Comparison of ENCODE assay signal across 8 cellular contexts in the genomic region with DNA sequence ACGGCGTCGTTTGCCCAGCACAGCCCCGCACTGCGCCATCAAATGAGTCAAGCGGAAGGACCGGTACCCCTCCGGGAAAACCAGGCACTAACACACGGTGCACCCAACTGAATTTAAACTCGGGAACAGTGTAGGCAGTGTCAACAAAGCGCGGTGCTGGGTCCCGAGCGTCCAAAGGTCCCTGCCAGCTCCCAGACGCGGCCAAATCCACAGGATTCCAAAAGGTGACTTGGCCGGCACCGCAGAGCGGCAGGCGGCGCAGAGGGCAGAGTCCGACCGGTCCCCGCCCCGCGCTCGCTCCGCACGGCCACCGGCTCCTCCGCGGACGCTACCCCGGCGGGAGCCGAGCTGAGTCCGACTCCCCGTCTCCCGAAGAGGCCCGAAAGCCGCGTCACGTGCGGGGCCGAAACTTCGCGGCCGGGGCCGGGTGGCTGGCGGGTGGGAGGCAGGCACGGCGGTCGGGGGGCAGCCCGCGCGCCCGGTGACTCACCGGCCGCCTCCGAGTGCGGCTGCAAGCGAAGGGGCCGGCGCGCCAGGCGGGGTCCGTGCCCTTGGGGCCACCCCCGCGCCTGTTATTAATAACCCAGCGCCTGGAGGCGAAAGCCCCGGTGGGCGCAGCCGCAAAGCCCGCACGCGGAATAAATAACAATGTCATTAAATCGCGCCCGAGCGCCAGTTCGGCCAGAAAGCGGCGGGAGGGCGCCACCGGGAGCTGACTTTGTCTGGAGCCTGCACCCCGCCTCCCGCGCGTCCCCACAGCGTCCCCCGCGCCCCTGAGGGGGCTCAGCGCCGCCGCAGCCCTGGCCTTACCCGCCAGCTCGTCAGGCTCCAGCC. TPM values are rescaled to one million over a fixed set of nuclear protein-coding genes. Genes with fewer than 3 reads are reported as not detected.
A peak's percentile ranks its signal among the peaks of the same experiment; 100 is the strongest.
DNase-seq lines count a peak whose midpoint lies in the region; ATAC-seq and TF ChIP-seq lines count a peak whose summit lies in the region.

No MANE protein-coding gene starts in this region.

- H3K9me2 ChIP-seq in SK-N-SH, result no peaks in the 10 kb centered on the region

- WGBS in SK-N-SH (ENCODE audit: low lambda C conversion rate), result under 1% methylated on average over 29 of the region's 98 CpGs

- H3K79me2 ChIP-seq in SK-N-SH (ENCODE audit: insufficient read depth), result peaks cover 54% of the 10 kb centered on the region

- H4K20me1 ChIP-seq in SK-N-SH (ENCODE audit: insufficient read depth), result no peaks in the 10 kb centered on the region

- H3K9me3 ChIP-seq in SK-N-SH, result no peaks in the 10 kb centered on the region

- H3K36me3 ChIP-seq in SK-N-SH (replicated peaks in 1 of 2; ENCODE audit: control insufficient read depth in 1 of 2, insufficient read depth in 2 of 2, low read length in 1 of 2), result no peaks in the 10 kb centered on the region

- peaks cover 5 to 14% of the 10 kb centered on the region in 2 experiments; a peak in 3 of 4 replicates for H3K4me1 ChIP-seq in SK-N-SH (ENCODE audit: control insufficient read depth in 1 of 2, insufficient read depth in 2 of 2, low read depth in 1 of 2, low read length in 1 of 2)

- ATAC-seq in GM21723 (IDR thresholded peaks at IDR 0.05; ENCODE audit: unreplicated experiment), result peak; percentile 41

- TF ChIP-seq CTCF in SK-N-SH (IDR thresholded peaks at IDR 0.05) (peak; percentile 20; the same call in 1 of the 2 replicates), choroid plexus epithelial cell (conservative IDR thresholded peaks at IDR 0.05; ENCODE audit: low read depth, low read length) (no peak)

- H2AFZ ChIP-seq in SK-N-SH (ENCODE audit: low read depth), result peak overlapping the region; percentile 61

- CTCF ChIA-PET in SK-N-SH (lab: Yijun Ruan, JAX), result interaction anchor here (0.8 to 2.2 kb wide), 8 partner anchors 10 to 187 kb away, joined by 3 to 9 read pairs (median 4); no protein-coding TSS in a partner anchor

- TF ChIP-seq EP300 in SK-N-SH (IDR thresholded peaks at IDR 0.05; ENCODE audit: borderline replicate concordance in 1 of 2, low read depth in 1 of 2, low read length in 1 of 2), result no peak

- H3K27me3 Mint-ChIP-seq in IgD-negative memory B cell, result no peaks in the 10 kb centered on the region

- peak overlapping the region; percentile 96 to 97 (median 97) for H3K27ac Mint-ChIP-seq in IgD-negative memory B cell

- peak; percentile 76 for DNase-seq in NCI-H146 (lab: John Stamatoyannopoulos, UW)
- DNase-seq in NCI-H146 treated with DMSO at 0.1 percent for 48 hours (lab: John Stamatoyannopoulos, UW; ENCODE audit: unreplicated experiment), result no peak
- DNase-seq in SK-N-SH, result peak; percentile 83
- DNase-seq in choroid plexus epithelial cell (ENCODE audit: low read depth), result peak; percentile 68
- peak; percentile 70 for DNase-seq in kidney tubule cell (ENCODE audit: low spot score)
- DNase-seq in stimulated activated CD4-positive, alpha-beta T cell treated with anti-CD3 and anti-CD28 coated beads, Interleukin-12 subunit alpha, Interleukin-12 subunit beta, amount 100 ng/mL, for 48 hours (ENCODE audit: low read depth in 2 of 3, low spot score in 1 of 3), result peak in 2 of 3 donors; percentile 0 to 13

- peak overlapping the region; percentile 83 to 88 for H3K4me3 ChIP-seq in SK-N-SH (ENCODE audit: low read depth in 2 of 2, low read length in 1 of 2)
- peak overlapping the region; percentile 88 for H3K4me3 ChIP-seq in choroid plexus epithelial cell (ENCODE audit: low read depth, low read length)

- H3K4me3 Mint-ChIP-seq in IgD-negative memory B cell, result peak overlapping the region; percentile 97 to 100 (median 98)

- H3F3A ChIP-seq in SK-N-SH (replicated peaks; ENCODE audit: insufficient read depth), result peaks cover 3% of the 10 kb centered on the region

- H3K9me3 Mint-ChIP-seq in IgD-negative memory B cell, result peaks cover 0 to 8% (median 0%) of the 10 kb centered on the region in 3 donors

- no peaks in the 10 kb centered on the region for H3K27me3 ChIP-seq in SK-N-SH (ENCODE audit: insufficient read depth)

- peaks cover 10% of the 10 kb centered on the region for H3K36me3 Mint-ChIP-seq in IgD-negative memory B cell

- H3K4me1 Mint-ChIP-seq in IgD-negative memory B cell, result peaks cover 43 to 53% (median 49%) of the 10 kb centered on the region in 3 donors

- POLR2A ChIA-PET in SK-N-SH (lab: Yijun Ruan, JAX), result interaction anchor here (0.6 to 1.5 kb wide), 4 partner anchors 10 to 598 kb away, joined by 3 to 4 read pairs (median 3); no protein-coding TSS in a partner anchor

- H3K27ac ChIP-seq in SK-N-SH (ENCODE audit: low read depth in 2 of 2, low read length in 1 of 2), result peak overlapping the region; percentile 89 to 93

- H3K4me2 ChIP-seq in SK-N-SH, result peak overlapping the region; percentile 89

- peak overlapping the region; percentile 89 for H3K9ac ChIP-seq in SK-N-SH

- no peak for TF ChIP-seq RAD21 in SK-N-SH (IDR thresholded peaks at IDR 0.05; ENCODE audit: low read length)

TF ChIP-seq in SK-N-SH, 30 proteins besides CTCF, POLR2A, EP300 and RAD21 (continues in another document):
- no peak for TF ChIP-seq EZH2phosphoT487 (IDR thresholded peaks at IDR 0.05; ENCODE audit: borderline replicate concordance, low read depth)
- TF ChIP-seq, protein P1, sequence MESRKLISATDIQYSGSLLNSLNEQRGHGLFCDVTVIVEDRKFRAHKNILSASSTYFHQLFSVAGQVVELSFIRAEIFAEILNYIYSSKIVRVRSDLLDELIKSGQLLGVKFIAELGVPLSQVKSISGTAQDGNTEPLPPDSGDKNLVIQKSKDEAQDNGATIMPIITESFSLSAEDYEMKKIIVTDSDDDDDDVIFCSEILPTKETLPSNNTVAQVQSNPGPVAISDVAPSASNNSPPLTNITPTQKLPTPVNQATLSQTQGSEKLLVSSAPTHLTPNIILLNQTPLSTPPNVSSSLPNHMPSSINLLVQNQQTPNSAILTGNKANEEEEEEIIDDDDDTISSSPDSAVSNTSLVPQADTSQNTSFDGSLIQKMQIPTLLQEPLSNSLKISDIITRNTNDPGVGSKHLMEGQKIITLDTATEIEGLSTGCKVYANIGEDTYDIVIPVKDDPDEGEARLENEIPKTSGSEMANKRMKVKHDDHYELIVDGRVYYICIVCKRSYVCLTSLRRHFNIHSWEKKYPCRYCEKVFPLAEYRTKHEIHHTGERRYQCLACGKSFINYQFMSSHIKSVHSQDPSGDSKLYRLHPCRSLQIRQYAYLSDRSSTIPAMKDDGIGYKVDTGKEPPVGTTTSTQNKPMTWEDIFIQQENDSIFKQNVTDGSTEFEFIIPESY (IDR thresholded peaks at IDR 0.05; ENCODE audit: borderline replicate concordance, low read depth), result no peak
- TF ChIP-seq FOXM1 (IDR thresholded peaks at IDR 0.05; ENCODE audit: low read depth), result no peak
- TF ChIP-seq TAF1 (IDR thresholded peaks at IDR 0.05; ENCODE audit: borderline replicate concordance, low read depth, low read length), result no peak
- no peak for TF ChIP-seq CHD2 (IDR thresholded peaks at IDR 0.05; ENCODE audit: low read length, partially characterized antibody)
- TF ChIP-seq FOSL2 (IDR thresholded peaks at IDR 0.05; ENCODE audit: borderline replicate concordance, low read depth), result no peak
- TF ChIP-seq, protein P2, sequence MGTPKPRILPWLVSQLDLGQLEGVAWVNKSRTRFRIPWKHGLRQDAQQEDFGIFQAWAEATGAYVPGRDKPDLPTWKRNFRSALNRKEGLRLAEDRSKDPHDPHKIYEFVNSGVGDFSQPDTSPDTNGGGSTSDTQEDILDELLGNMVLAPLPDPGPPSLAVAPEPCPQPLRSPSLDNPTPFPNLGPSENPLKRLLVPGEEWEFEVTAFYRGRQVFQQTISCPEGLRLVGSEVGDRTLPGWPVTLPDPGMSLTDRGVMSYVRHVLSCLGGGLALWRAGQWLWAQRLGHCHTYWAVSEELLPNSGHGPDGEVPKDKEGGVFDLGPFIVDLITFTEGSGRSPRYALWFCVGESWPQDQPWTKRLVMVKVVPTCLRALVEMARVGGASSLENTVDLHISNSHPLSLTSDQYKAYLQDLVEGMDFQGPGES (IDR thresholded peaks at IDR 0.05; ENCODE audit: low read depth, low read length), result no peak
- TF ChIP-seq, protein P3, sequence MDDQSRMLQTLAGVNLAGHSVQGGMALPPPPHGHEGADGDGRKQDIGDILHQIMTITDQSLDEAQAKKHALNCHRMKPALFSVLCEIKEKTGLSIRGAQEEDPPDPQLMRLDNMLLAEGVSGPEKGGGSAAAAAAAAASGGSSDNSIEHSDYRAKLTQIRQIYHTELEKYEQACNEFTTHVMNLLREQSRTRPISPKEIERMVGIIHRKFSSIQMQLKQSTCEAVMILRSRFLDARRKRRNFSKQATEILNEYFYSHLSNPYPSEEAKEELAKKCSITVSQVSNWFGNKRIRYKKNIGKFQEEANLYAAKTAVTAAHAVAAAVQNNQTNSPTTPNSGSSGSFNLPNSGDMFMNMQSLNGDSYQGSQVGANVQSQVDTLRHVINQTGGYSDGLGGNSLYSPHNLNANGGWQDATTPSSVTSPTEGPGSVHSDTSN (IDR thresholded peaks at IDR 0.05), result no peak
- no peak for TF ChIP-seq TEAD4 (IDR thresholded peaks at IDR 0.05; ENCODE audit: borderline replicate concordance, insufficient read depth)
- peak; percentile 23; the same call in 1 of the 2 replicates for TF ChIP-seq NRF1 (IDR thresholded peaks at IDR 0.05; ENCODE audit: low read depth, low read length)
- TF ChIP-seq RXRA (IDR thresholded peaks at IDR 0.05; ENCODE audit: borderline replicate concordance, low read depth), result no peak
- TF ChIP-seq, protein P4, sequence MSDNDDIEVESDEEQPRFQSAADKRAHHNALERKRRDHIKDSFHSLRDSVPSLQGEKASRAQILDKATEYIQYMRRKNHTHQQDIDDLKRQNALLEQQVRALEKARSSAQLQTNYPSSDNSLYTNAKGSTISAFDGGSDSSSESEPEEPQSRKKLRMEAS (IDR thresholded peaks at IDR 0.05; ENCODE audit: low read depth), result peak; percentile 48
- TF ChIP-seq SMC3 (IDR thresholded peaks at IDR 0.05; ENCODE audit: low read depth, low read length), result no peak
- TF ChIP-seq, protein P5, sequence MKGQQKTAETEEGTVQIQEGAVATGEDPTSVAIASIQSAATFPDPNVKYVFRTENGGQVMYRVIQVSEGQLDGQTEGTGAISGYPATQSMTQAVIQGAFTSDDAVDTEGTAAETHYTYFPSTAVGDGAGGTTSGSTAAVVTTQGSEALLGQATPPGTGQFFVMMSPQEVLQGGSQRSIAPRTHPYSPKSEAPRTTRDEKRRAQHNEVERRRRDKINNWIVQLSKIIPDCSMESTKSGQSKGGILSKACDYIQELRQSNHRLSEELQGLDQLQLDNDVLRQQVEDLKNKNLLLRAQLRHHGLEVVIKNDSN (IDR thresholded peaks at IDR 0.05; ENCODE audit: borderline replicate concordance, low read depth), result peak; percentile 64
- no peak for TF ChIP-seq GATA2 (CRISPR knock-in tag; IDR thresholded peaks at IDR 0.05)
- no peak for TF ChIP-seq NFIC (IDR thresholded peaks at IDR 0.05; ENCODE audit: borderline replicate concordance)
- no peak for TF ChIP-seq RFX5 (IDR thresholded peaks at IDR 0.05; ENCODE audit: low read length)
- TF ChIP-seq GABPA (IDR thresholded peaks at IDR 0.05; ENCODE audit: low read depth), result no peak

RNA-seq across cellular contexts. Expression of a gene that starts 0.8 kb away (rescaled TPM):
- 30.7 TPM for polyA plus RNA-seq in IgD-negative memory B cell
- polyA plus RNA-seq in SK-N-SH (2012; rRNA removed), result 5.3 and 9.0 TPM in 2 replicates
- polyA plus RNA-seq in SK-N-SH (2012; cell fraction: cytosol; rRNA removed), result 7.7 and 8.5 TPM in 2 replicates
- polyA plus RNA-seq in SK-N-SH (2012; cell fraction: nucleus; rRNA removed), result 4.4 and 8.2 TPM in 2 replicates
